Comparison of ENCODE assay signal across 8 cellular contexts in genomic region chr2:86720541-86721320, GRCh38. TPM values are rescaled to one million over a fixed set of nuclear protein-coding genes. Genes with fewer than 3 reads are reported as not detected.
DNase-seq lines count a peak whose midpoint lies in the region; ATAC-seq and TF ChIP-seq lines count a peak whose summit lies in the region.
"Not testable (repeated sequence)": the region's sequence is repeated elsewhere in the genome, so short reads cannot be mapped to it uniquely, and the experiment has no call there.

No MANE protein-coding gene starts in this region.

- H3K4me2 ChIP-seq in skeletal muscle satellite cell (ENCODE audit: low read length), result peak overlapping the region; percentile 86

- H3K4me1 ChIP-seq in skeletal muscle satellite cell (ENCODE audit: control insufficient read depth, insufficient read depth, low read length); vagina: not testable (repeated sequence)

- peak overlapping the region; percentile 81 for H3K27ac Mint-ChIP-seq in activated CD8-positive, alpha-beta T cell treated with anti-CD3 and anti-CD28 coated beads for 36 hours

- H3K9me3 Mint-ChIP-seq in activated CD8-positive, alpha-beta T cell treated with anti-CD3 and anti-CD28 coated beads for 36 hours, result not testable (repeated sequence)

- H3K27ac ChIP-seq in coronary artery (peak overlapping the region; percentile 70 to 96), vagina (peak overlapping the region; percentile 83)

- H3K4me3 ChIP-seq in coronary artery (peak overlapping the region; percentile 90), skeletal muscle satellite cell (ENCODE audit: low read length) (peak overlapping the region; percentile 75), vagina (peak overlapping the region; percentile 63 to 74)

- DNase-seq in NCI-H2227 (lab: John Stamatoyannopoulos, UW; ENCODE audit: unreplicated experiment) (peak; percentile 35), kidney glomerular epithelial cell (lab: John Stamatoyannopoulos, UW) (peak; percentile 13)
- DNase-seq in activated CD8-positive, alpha-beta T cell treated with anti-CD3 and anti-CD28 coated beads for 36 hours, result peak; percentile 74
- DNase-seq in coronary artery (ENCODE audit: low spot score); vagina (ENCODE audit: extremely low spot score in 2 of 2): not testable (repeated sequence)

- CTCF ChIA-PET in activated CD8-positive, alpha-beta T cell treated with anti-CD3 and anti-CD28 coated beads for 36 hours (lab: Charles Lee), result not testable (repeated sequence)

- H3K36me3 Mint-ChIP-seq in activated CD8-positive, alpha-beta T cell treated with anti-CD3 and anti-CD28 coated beads for 36 hours (ENCODE audit: low read depth), result not testable (repeated sequence)

- TF ChIP-seq CTCF in activated CD8-positive, alpha-beta T cell treated with anti-CD3 and anti-CD28 coated beads for 36 hours (IDR thresholded peaks at IDR 0.05); coronary artery (IDR thresholded peaks at IDR 0.05); vagina (IDR thresholded peaks at IDR 0.05): not testable (repeated sequence)

- not testable (repeated sequence) for H3K9me3 ChIP-seq in skeletal muscle satellite cell (replicated peaks; ENCODE audit: low read length); vagina

- H3K27me3 Mint-ChIP-seq in activated CD8-positive, alpha-beta T cell treated with anti-CD3 and anti-CD28 coated beads for 36 hours, result not testable (repeated sequence)

- not testable (repeated sequence) for H3K36me3 ChIP-seq in skeletal muscle satellite cell (ENCODE audit: insufficient read depth, low read length); vagina

- ATAC-seq in GM18519 (IDR thresholded peaks at IDR 0.05; ENCODE audit: low FRiP score, unreplicated experiment) (peak; percentile 21), HG02938 (IDR thresholded peaks at IDR 0.05; ENCODE audit: unreplicated experiment) (peak; percentile 28)
- ATAC-seq in activated CD8-positive, alpha-beta T cell treated with anti-CD3 and anti-CD28 coated beads for 36 hours, result peak; percentile 20

- peak overlapping the region; percentile 81 for H3K9ac ChIP-seq in skeletal muscle satellite cell (ENCODE audit: low read depth, low read length)

- H3K27me3 ChIP-seq in skeletal muscle satellite cell (ENCODE audit: control insufficient read depth, insufficient read depth, low read length); vagina: not testable (repeated sequence)

- H3K4me3 Mint-ChIP-seq in activated CD8-positive, alpha-beta T cell treated with anti-CD3 and anti-CD28 coated beads for 36 hours, result peak overlapping the region; percentile 82

- intact Hi-C loops in activated CD8-positive, alpha-beta T cell treated with anti-CD3 and anti-CD28 coated beads for 36 hours (cut with micrococcal nuclease); vagina (cut with DNase I): not testable (repeated sequence)

- not testable (repeated sequence) for TF ChIP-seq POLR2A in vagina (IDR thresholded peaks at IDR 0.05)

- H3K4me1 Mint-ChIP-seq in activated CD8-positive, alpha-beta T cell treated with anti-CD3 and anti-CD28 coated beads for 36 hours (ENCODE audit: low read depth), result not testable (repeated sequence)

- POLR2A ChIA-PET in activated CD8-positive, alpha-beta T cell treated with anti-CD3 and anti-CD28 coated beads for 36 hours (lab: Charles Lee), result interaction anchor here (0.6 kb wide), 1 partner anchor 423 kb away, joined by 3 read pairs; no protein-coding TSS in a partner anchor

RNA-seq across cellular contexts. Expression of gene RMND5A, which starts 0.6 kb away (rescaled TPM):
- total RNA-seq in activated CD8-positive, alpha-beta T cell treated with anti-CD3 and anti-CD28 coated beads for 36 hours, result 10 to 100 TPM; 56.5 to 57.3 TPM
- total RNA-seq in skeletal muscle satellite cell (2012; rRNA removed), result 8.5 and 11.7 TPM in 2 replicates
- 37.6 TPM for total RNA-seq in vagina
